Comparison of ENCODE assay signal across 32 cellular contexts in the genomic region with DNA sequence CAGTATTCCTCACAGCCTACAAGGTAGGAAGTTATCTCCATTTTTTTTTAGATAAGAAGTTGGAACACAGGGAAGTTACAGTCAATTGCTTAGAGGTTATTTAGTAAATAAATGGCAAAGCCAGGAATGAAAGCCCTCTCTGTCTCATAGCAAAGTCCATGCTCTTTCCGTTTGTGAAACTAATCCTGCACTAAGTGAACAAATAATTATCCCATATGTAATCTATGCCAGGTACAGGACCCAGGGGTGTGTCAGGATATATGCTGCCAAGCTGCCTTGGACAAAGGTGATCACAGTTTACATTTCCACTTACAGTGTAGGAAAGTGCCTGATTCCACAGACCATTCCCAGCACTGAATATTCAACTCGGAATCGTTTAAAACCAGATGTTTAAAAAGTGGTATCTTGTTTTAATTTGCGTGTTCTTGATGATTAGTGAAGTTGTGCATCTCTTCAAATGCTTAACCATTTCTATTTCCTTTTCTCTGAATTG. TPM values are rescaled to one million over a fixed set of nuclear protein-coding genes. Genes with fewer than 3 reads are reported as not detected.
DNase-seq lines count a peak whose midpoint lies in the region; ATAC-seq and TF ChIP-seq lines count a peak whose summit lies in the region.
"Had no signal": no experiment of that assay in that cellular context is flagged by ENCODE, and none has a peak within 500 bp of the region (broad histone marks: within the 10 kb centered on the region; RNA-seq: fewer than 3 reads in every experiment).

No MANE protein-coding gene starts in this region.

- H3K27me3 Mint-ChIP-seq in WTC11 (ENCODE audit: low read depth): no peaks in the 10 kb centered on the region
- H3K27me3 Mint-ChIP-seq in activated T-helper 2 cell treated with anti-CD3 and anti-CD28 coated beads, Interferon-gamma antibody, Interleukin-2, Interleukin-4, amounts not matched to agents 10 μg/mL and 5 μg/mL and 100 μg/mL, durations not matched to agents 14 hours and 24 hours and 36 hours (ENCODE audit: low read depth): no peaks in the 10 kb centered on the region
- H3K27me3 Mint-ChIP-seq: activated CD4-positive, alpha-beta T cell treated with anti-CD3 and anti-CD28 coated beads for 36 hours; activated naive CD8-positive, alpha-beta T cell treated with anti-CD3 and anti-CD28 coated beads for 36 hours; naive thymus-derived CD8-positive, alpha-beta T cell; type B pancreatic cell had no signal

- peak; percentile 27 for DNase-seq in NCI-H2029 (lab: John Stamatoyannopoulos, UW)
- DNase-seq in NCI-H2029 treated with DMSO at 0.1 percent for 48 hours (lab: John Stamatoyannopoulos, UW): no peak
- DNase-seq in WTC11 (ENCODE audit: low spot score): no peak
- DNase-seq in activated T-helper 2 cell treated with anti-CD3 and anti-CD28 coated beads, Interferon-gamma antibody, Interleukin-2, Interleukin-4, amounts not matched to agents 10 μg/mL and 5 μg/mL and 100 μg/mL, durations not matched to agents 14 hours and 24 hours and 36 hours (ENCODE audit: low spot score): no peak
- DNase-seq in stimulated activated CD4-positive, alpha-beta T cell treated with anti-CD3 and anti-CD28 coated beads, Interleukin-2, amount 100 ng/mL, for 24 hours: no peak
- DNase-seq in adrenal gland: no peak
- no peak for DNase-seq in substantia nigra (lab: John Stamatoyannopoulos, UW)
- DNase-seq: activated CD4-positive, alpha-beta T cell treated with anti-CD3 and anti-CD28 coated beads for 36 hours; activated CD8-positive, alpha-beta T cell treated with anti-CD3 and anti-CD28 coated beads, Interleukin-2, amount 10 ng/mL, durations not matched to agents 7 days and 5 days; activated naive CD8-positive, alpha-beta T cell treated with anti-CD3 and anti-CD28 coated beads for 36 hours; aorta; effector memory CD4-positive, alpha-beta T cell; EL; left ventricle myocardium superior; naive thymus-derived CD8-positive, alpha-beta T cell; NCI-H1048; NCI-H1694 treated with DMSO at 0.1 percent for 48 hours; NCI-H2171 treated with DMSO at 0.1 percent for 48 hours; NCI-H510A; nucleus accumbens; PC-9; stimulated activated CD4-positive, alpha-beta T cell treated with anti-CD3 and anti-CD28 coated beads, Interleukin-12 subunit alpha, Interleukin-12 subunit beta, amount 100 ng/mL, for 4 hours; stimulated activated CD4-positive, alpha-beta T cell treated with anti-CD3 and anti-CD28 coated beads, Interleukin-4, amount 100 ng/mL, for 24 hours had no signal

- POLR2A ChIA-PET in WTC11 (lab: Charles Lee): no interaction called here

- peaks cover 21% of the 10 kb centered on the region for H3K36me3 Mint-ChIP-seq in WTC11
- H3K36me3 Mint-ChIP-seq in activated T-helper 2 cell treated with anti-CD3 and anti-CD28 coated beads, Interferon-gamma antibody, Interleukin-2, Interleukin-4, amounts not matched to agents 10 μg/mL and 5 μg/mL and 100 μg/mL, durations not matched to agents 14 hours and 24 hours and 36 hours (ENCODE audit: low read depth): peaks cover 36% of the 10 kb centered on the region

- no peak for TF ChIP-seq POLR2A in adrenal gland (IDR thresholded peaks at IDR 0.05)

- H3K36me3 ChIP-seq in liver (ENCODE audit: control insufficient read depth in 4 of 4, insufficient read depth in 3 of 4, low read depth in 1 of 4, low read length in 3 of 4) (peaks cover 2 to 12% (median 7%) of the 10 kb centered on the region in 4 donors), adrenal gland (replicated peaks in 1 of 2) (no peaks in the 10 kb centered on the region)
- H3K36me3 ChIP-seq: prostate gland had no signal

- H3K4me1 ChIP-seq in liver (ENCODE audit: control insufficient read depth in 4 of 4, insufficient read depth in 4 of 4, low read length in 3 of 4): peaks cover 2 to 13% (median 9%) of the 10 kb centered on the region in 4 donors
- H3K4me1 ChIP-seq in adrenal gland (replicated peaks in 1 of 2): no peaks in the 10 kb centered on the region
- H3K4me1 ChIP-seq: prostate gland had no signal

- no peak for ATAC-seq in WTC11
- ATAC-seq: activated CD4-positive, alpha-beta T cell treated with anti-CD3 and anti-CD28 coated beads for 36 hours; activated CD8-positive, alpha-beta T cell treated with anti-CD3 and anti-CD28 coated beads, Interleukin-2, amount 10 ng/mL, durations not matched to agents 7 days and 5 days; GM23338; left ventricle myocardium superior; naive thymus-derived CD8-positive, alpha-beta T cell; Right ventricle myocardium inferior; sciatic nerve had no signal

- intact Hi-C loops in activated T-helper 2 cell treated with anti-CD3 and anti-CD28 coated beads, Interferon-gamma antibody, Interleukin-2, Interleukin-4, amounts not matched to agents 10 μg/mL and 5 μg/mL and 100 μg/mL, durations not matched to agents 14 hours and 24 hours and 36 hours (cut with micrococcal nuclease): no loop called here
- intact Hi-C loops in adrenal gland (cut with DNase I): no loop called here

- no peak for TF ChIP-seq CTCF in WTC11 (IDR thresholded peaks at IDR 0.05)
- no peak for TF ChIP-seq CTCF in liver (IDR thresholded peaks at IDR 0.05; ENCODE audit: low read depth, low read length, missing input control)
- no peak for TF ChIP-seq CTCF in adrenal gland (IDR thresholded peaks at IDR 0.05)

- no peaks in the 10 kb centered on the region for H3K27me3 ChIP-seq in liver (ENCODE audit: control insufficient read depth in 4 of 4, insufficient read depth in 4 of 4, low read length in 3 of 4)
- no peaks in the 10 kb centered on the region for H3K27me3 ChIP-seq in adrenal gland

- H3K9ac ChIP-seq in liver (ENCODE audit: low read depth in 1 of 2, low read length in 2 of 2): no peak overlapping the region

- H3K27ac Mint-ChIP-seq in WTC11: no peak overlapping the region
- H3K27ac Mint-ChIP-seq in activated T-helper 2 cell treated with anti-CD3 and anti-CD28 coated beads, Interferon-gamma antibody, Interleukin-2, Interleukin-4, amounts not matched to agents 10 μg/mL and 5 μg/mL and 100 μg/mL, durations not matched to agents 14 hours and 24 hours and 36 hours: no peak overlapping the region
- H3K27ac Mint-ChIP-seq: activated CD4-positive, alpha-beta T cell treated with anti-CD3 and anti-CD28 coated beads for 36 hours; activated CD8-positive, alpha-beta T cell treated with anti-CD3 and anti-CD28 coated beads, Interleukin-2, amount 10 ng/mL, durations not matched to agents 7 days and 5 days; activated naive CD8-positive, alpha-beta T cell treated with anti-CD3 and anti-CD28 coated beads for 36 hours; GM23338; T-helper 2 cell treated with Interferon-gamma antibody and Interleukin-4, amounts not matched to agents 5 μg/mL and 100 μg/mL, for 36 hours; type B pancreatic cell had no signal

- H3K27ac ChIP-seq in liver (ENCODE audit: low read depth in 1 of 2, low read length in 2 of 2) (peak overlapping the region; percentile 25 to 72), adrenal gland (no peak overlapping the region), substantia nigra (ENCODE audit: low read depth, low read length, poor library complexity, severe bottlenecking) (no peak overlapping the region)
- H3K27ac ChIP-seq: coronary artery, PC-9, prostate gland had no signal

- no peak overlapping the region for H3K4me3 Mint-ChIP-seq in WTC11
- no peak overlapping the region for H3K4me3 Mint-ChIP-seq in activated T-helper 2 cell treated with anti-CD3 and anti-CD28 coated beads, Interferon-gamma antibody, Interleukin-2, Interleukin-4, amounts not matched to agents 10 μg/mL and 5 μg/mL and 100 μg/mL, durations not matched to agents 14 hours and 24 hours and 36 hours (ENCODE audit: low read depth)
- H3K4me3 Mint-ChIP-seq: activated CD4-positive, alpha-beta T cell treated with anti-CD3 and anti-CD28 coated beads for 36 hours; activated CD8-positive, alpha-beta T cell treated with anti-CD3 and anti-CD28 coated beads, Interleukin-2, amount 10 ng/mL, durations not matched to agents 7 days and 5 days; activated naive CD8-positive, alpha-beta T cell treated with anti-CD3 and anti-CD28 coated beads for 36 hours; CD14-positive monocyte; GM23338; naive thymus-derived CD8-positive, alpha-beta T cell; T-helper 2 cell treated with Interferon-gamma antibody and Interleukin-4, amounts not matched to agents 5 μg/mL and 100 μg/mL, for 36 hours; type B pancreatic cell had no signal

- no peaks in the 10 kb centered on the region for H3K4me1 Mint-ChIP-seq in WTC11
- H3K4me1 Mint-ChIP-seq in activated T-helper 2 cell treated with anti-CD3 and anti-CD28 coated beads, Interferon-gamma antibody, Interleukin-2, Interleukin-4, amounts not matched to agents 10 μg/mL and 5 μg/mL and 100 μg/mL, durations not matched to agents 14 hours and 24 hours and 36 hours (ENCODE audit: low read depth): no peaks in the 10 kb centered on the region
- H3K4me1 Mint-ChIP-seq: activated CD4-positive, alpha-beta T cell treated with anti-CD3 and anti-CD28 coated beads for 36 hours; CD14-positive monocyte; GM23338 had no signal

- peak; percentile 27 to 40 for TF ChIP-seq RAD21 in liver (IDR thresholded peaks at IDR 0.05)

- H3K4me3 ChIP-seq in liver (ENCODE audit: low read depth in 1 of 3, low read length in 3 of 3) (no peak overlapping the region), adrenal gland (no peak overlapping the region)
- H3K4me3 ChIP-seq: coronary artery, GM23338, PC-9, prostate gland had no signal

- H3K9me3 Mint-ChIP-seq in WTC11: peaks cover 23% of the 10 kb centered on the region
- peaks cover 9% of the 10 kb centered on the region for H3K9me3 Mint-ChIP-seq in activated T-helper 2 cell treated with anti-CD3 and anti-CD28 coated beads, Interferon-gamma antibody, Interleukin-2, Interleukin-4, amounts not matched to agents 10 μg/mL and 5 μg/mL and 100 μg/mL, durations not matched to agents 14 hours and 24 hours and 36 hours

- 30% methylated on average over 4 of the region's 4 CpGs for WGBS in liver
- WGBS in adrenal gland, 4 donors: 66 to 85% (median 76%) methylated on average over 4 of the region's 4 CpGs

- H3K9me3 ChIP-seq in liver (ENCODE audit: control insufficient read depth in 4 of 4, low read length in 3 of 4) (no peaks in the 10 kb centered on the region), adrenal gland (replicated peaks in 1 of 3) (no peaks in the 10 kb centered on the region)
- H3K9me3 ChIP-seq: prostate gland had no signal

- CTCF ChIA-PET in WTC11 (lab: Charles Lee): no interaction called here

TF ChIP-seq in WTC11, 78 proteins besides CTCF, POLR2A, EP300 and RAD21 (continues in another document):
- TF ChIP-seq SMAD3 (CRISPR knock-in tag; IDR thresholded peaks at IDR 0.05; ENCODE audit: borderline replicate concordance): no peak
- TF ChIP-seq GABPB1 (CRISPR knock-in tag; IDR thresholded peaks at IDR 0.05): peak; percentile 36; the same call in 1 of the 2 replicates

TF ChIP-seq in liver, 16 proteins besides CTCF, POLR2A, EP300 and RAD21 (continues in another document):
- TF ChIP-seq YY1 (IDR thresholded peaks at IDR 0.05) (peak; percentile 67), RXRA (IDR thresholded peaks at IDR 0.05) (peak; percentile 77 to 87), JUND (IDR thresholded peaks at IDR 0.05) (peak; percentile 45 to 73), HNF4G (IDR thresholded peaks at IDR 0.05) (peak; percentile 86)

RNA-seq across cellular contexts. Expression of gene GMDS, which starts 13.6 kb away (rescaled TPM):
- 35.0 to 41.2 TPM (median 38.8 TPM) in 3 replicates for total RNA-seq in WTC11 (2021)
- 10 to 100 TPM in 1 of 2 donors, 1 to 10 TPM in 1; 3.5 to 15.6 TPM for total RNA-seq in liver
- 10 to 100 TPM; 12.5 to 13.5 TPM for polyA plus RNA-seq in liver
- 35.7 and 36.9 TPM in 2 replicates for total RNA-seq in activated T-helper 2 cell treated with anti-CD3 and anti-CD28 coated beads, Interferon-gamma antibody, Interleukin-2, Interleukin-4, amounts not matched to agents 10 μg/mL and 5 μg/mL and 100 μg/mL, durations not matched to agents 14 hours and 24 hours and 36 hours
- total RNA-seq in adrenal gland: 10 to 100 TPM in 6 of 8 donors, 1 to 10 TPM in 2; 8.5 to 21.8 (median 11.6) TPM
- polyA plus RNA-seq in adrenal gland: 10 to 100 TPM; 18.3 to 39.2 (median 23.2) TPM

Comparison
In these comparisons a context has a peak if more than half of its experiments do, and no peak if none do; other contexts are left out.
1. H3K27ac ChIP-seq: peak in liver (2 of 2); none in adrenal gland (0 of 5) and substantia nigra (single experiment).